In genomic region chr4:184284742-184285141, GRCh38 we compare ENCODE assay signal across 1 cellular context.
TF ChIP-seq lines count a peak whose summit lies in the region.

No MANE protein-coding gene starts in this region.

TF ChIP-seq in SK-N-SH treated with all-trans-retinoic acid at 6 μM for 48 hours, 23 proteins besides CTCF, POLR2A, EP300 and RAD21 (continued from another document):
- TF ChIP-seq PATZ1 (CRISPR knock-in tag; IDR thresholded peaks at IDR 0.05; ENCODE audit: borderline replicate concordance) (no peak), ARNTL (CRISPR knock-in tag; IDR thresholded peaks at IDR 0.05; ENCODE audit: borderline replicate concordance, low read depth) (no peak), ZNF565 (CRISPR knock-in tag; conservative IDR thresholded peaks at IDR 0.05; ENCODE audit: low read depth) (no peak), GLIS3 (CRISPR knock-in tag; IDR thresholded peaks at IDR 0.05) (no peak), RARB (CRISPR knock-in tag; IDR thresholded peaks at IDR 0.05) (no peak), TOX (CRISPR knock-in tag; IDR thresholded peaks at IDR 0.05; ENCODE audit: borderline replicate concordance) (no peak)
